ENCODE assay signal across 7 cellular contexts in genomic region chr2:27096748-27097297, GRCh38. TPM values are rescaled to one million over a fixed set of nuclear protein-coding genes. Genes with fewer than 3 reads are reported as not detected.
DNase-seq lines count a peak whose midpoint lies in the region; ATAC-seq and TF ChIP-seq lines count a peak whose summit lies in the region.
"Had no signal": no experiment of that assay in that cellular context is flagged by ENCODE, and none has a peak within 500 bp of the region (broad histone marks: within the 10 kb centered on the region; RNA-seq: fewer than 3 reads in every experiment).

No MANE protein-coding gene starts in this region.

- no peak for DNase-seq in OCI-LY7 (ENCODE audit: low spot score)
- DNase-seq in activated CD4-positive, CD25-positive, alpha-beta regulatory T cell treated with anti-CD3 and anti-CD28 coated beads, Interleukin-2, amount 50 U/mL, for 72 hours, result no peak
- no peak for DNase-seq in SW480 (ENCODE audit: low spot score)

- H3K9ac ChIP-seq in BLaER1 treated with 17β-estradiol and CSF1 and Interleukin-3, amounts not matched to agents 10 nM and 100 nM, result peak overlapping the region in 2 of 11 experiments; percentile 3 to 19; a peak in 3 of 22 replicates
- H3K9ac ChIP-seq in iPS-15b (ENCODE audit: low read depth, low read length), result peak overlapping the region; percentile 18

- no peak overlapping the region for H3K4me3 ChIP-seq in BLaER1 treated with 17β-estradiol and CSF1 and Interleukin-3, amounts not matched to agents 10 nM and 100 nM
- H3K4me3 ChIP-seq in OCI-LY7 (ENCODE audit: low read depth, low read length, poor library complexity, severe bottlenecking), result peak overlapping the region; percentile 54
- H3K4me3 ChIP-seq in iPS-15b (ENCODE audit: low read depth, low read length), result no peak overlapping the region

- H3K36me3 ChIP-seq in BLaER1 treated with 17β-estradiol and CSF1 and Interleukin-3, amounts not matched to agents 10 nM and 100 nM, result no peaks in the 10 kb centered on the region
- H3K36me3 ChIP-seq in OCI-LY7 (ENCODE audit: insufficient read depth, low read length) (no peaks in the 10 kb centered on the region), iPS-15b (ENCODE audit: control insufficient read depth, insufficient read depth, low read length) (no peaks in the 10 kb centered on the region)

- H4K20me1 ChIP-seq in BLaER1 treated with 17β-estradiol and CSF1 and Interleukin-3, amounts not matched to agents 10 nM and 100 nM, result no peaks in the 10 kb centered on the region
- H4K20me1 ChIP-seq in OCI-LY7 (ENCODE audit: insufficient read depth, low read length), result no peaks in the 10 kb centered on the region

- H3K27me3 ChIP-seq in BLaER1 treated with 17β-estradiol and CSF1 and Interleukin-3, amounts not matched to agents 10 nM and 100 nM, result no peaks in the 10 kb centered on the region
- H3K27me3 ChIP-seq in iPS-15b (ENCODE audit: control insufficient read depth, insufficient read depth, low read length), result no peaks in the 10 kb centered on the region

- no peaks in the 10 kb centered on the region for H3K79me2 ChIP-seq in OCI-LY7 (ENCODE audit: insufficient read depth, low read depth, low read length)

- no peak for ATAC-seq in GM21526 (IDR thresholded peaks at IDR 0.05; ENCODE audit: low FRiP score, unreplicated experiment)

- H2AFZ ChIP-seq in OCI-LY7 (ENCODE audit: low read length), result peak overlapping the region; percentile 93; the same call in 1 of the 2 replicates

- CTCF ChIA-PET in OCI-LY7 (lab: Charles Lee; ENCODE audit: unreplicated experiment), result interaction anchor here (1.3 to 1.4 kb wide), 2 partner anchors 37 to 206 kb away, joined by 3 to 5 read pairs; no protein-coding TSS in a partner anchor

- intact Hi-C loops in OCI-LY7 (cut with micrococcal nuclease; ENCODE audit: unreplicated experiment), result no loop called here

- no peaks in the 10 kb centered on the region for H3K9me3 ChIP-seq in BLaER1 treated with 17β-estradiol and CSF1 and Interleukin-3, amounts not matched to agents 10 nM and 100 nM (replicated peaks in 1 of 11)
- H3K9me3 ChIP-seq in OCI-LY7 (ENCODE audit: low read length) (no peaks in the 10 kb centered on the region), iPS-15b (ENCODE audit: control insufficient read depth, insufficient read depth, low read length) (no peaks in the 10 kb centered on the region)

- H3K27ac ChIP-seq in BLaER1 treated with 17β-estradiol and CSF1 and Interleukin-3, amounts not matched to agents 10 nM and 100 nM, result peak overlapping the region in 2 of 11 experiments; percentile 1 to 3; a peak in 1 of 22 replicates
- H3K27ac ChIP-seq in OCI-LY7 (ENCODE audit: low read depth, low read length, poor library complexity, severe bottlenecking), result no peak overlapping the region
- H3K27ac ChIP-seq: epithelial cell of prostate had no signal

- no TSS peak for BruUV-seq in OCI-LY7 (replicated peaks; lab: Mats Ljungman, UMichigan)

- H3K4me1 ChIP-seq in BLaER1 treated with 17β-estradiol and CSF1 and Interleukin-3, amounts not matched to agents 10 nM and 100 nM, result peaks cover 15 to 29% (median 19%) of the 10 kb centered on the region in 10 experiments; a peak in 19 of 20 replicates
- H3K4me1 ChIP-seq in OCI-LY7 (ENCODE audit: insufficient read depth, low read length, poor library complexity, severe bottlenecking), result peaks cover 14% of the 10 kb centered on the region
- H3K4me1 ChIP-seq in iPS-15b (ENCODE audit: control insufficient read depth, insufficient read depth, low read length), result no peaks in the 10 kb centered on the region

- H3K9me2 ChIP-seq in OCI-LY7 (ENCODE audit: insufficient read depth, low read length), result no peaks in the 10 kb centered on the region

- TF ChIP-seq CTCF in OCI-LY7 (conservative IDR thresholded peaks at IDR 0.05; ENCODE audit: low read length), result no peak

- POLR2A ChIA-PET in OCI-LY7 (lab: Charles Lee), result interaction anchor here (0.6 to 2.0 kb wide), 4 partner anchors 9 to 35 kb away, joined by 3 to 8 read pairs (median 4); partner anchors contain the start of gene KHK

- H3K4me2 ChIP-seq in BLaER1 treated with 17β-estradiol and CSF1 and Interleukin-3, amounts not matched to agents 10 nM and 100 nM, result peak overlapping the region in 6 of 11 experiments; percentile 44 to 74 (median 67); a peak in 11 of 22 replicates
- H3K4me2 ChIP-seq in OCI-LY7 (ENCODE audit: low read length), result peak overlapping the region; percentile 78

RNA-seq across cellular contexts. Expression of gene KHK, which starts 10.3 kb away (rescaled TPM):
- total RNA-seq in OCI-LY7 (2014; rRNA removed; shearing (Covaris generic)), result 9.7 and 14.0 TPM in 2 replicates
- total RNA-seq in OCI-LY7 (2022), result 17.9 and 19.7 TPM in 2 replicates

RNA-seq across cellular contexts. Expression of gene EMILIN1, which starts 18.4 kb away (rescaled TPM):
- 2.7 and 3.2 TPM in 2 replicates for total RNA-seq in OCI-LY7 (2014; rRNA removed; shearing (Covaris generic))
- total RNA-seq in OCI-LY7 (2022), result 1.6 and 2.2 TPM in 2 replicates

RNA-seq across cellular contexts. Expression of gene CGREF1, which starts 22.1 kb away (rescaled TPM):
- total RNA-seq in OCI-LY7 (2014; rRNA removed; shearing (Covaris generic)), result not detected in 2 replicates
- not detected in 2 replicates for total RNA-seq in OCI-LY7 (2022)

RNA-seq across cellular contexts. Expression of gene OST4, which starts 25.4 kb away (rescaled TPM):
- 147 and 214 TPM in 2 replicates for total RNA-seq in OCI-LY7 (2014; rRNA removed; shearing (Covaris generic))
- 253 and 267 TPM in 2 replicates for total RNA-seq in OCI-LY7 (2022)

RNA-seq across cellular contexts. Expression of gene ABHD1, which starts 26.8 kb away (rescaled TPM):
- not detected in 2 replicates for total RNA-seq in OCI-LY7 (2014; rRNA removed; shearing (Covaris generic))
- not detected in 2 replicates for total RNA-seq in OCI-LY7 (2022)
